ENCODE assay signal across 1 cellular context in the genomic region with DNA sequence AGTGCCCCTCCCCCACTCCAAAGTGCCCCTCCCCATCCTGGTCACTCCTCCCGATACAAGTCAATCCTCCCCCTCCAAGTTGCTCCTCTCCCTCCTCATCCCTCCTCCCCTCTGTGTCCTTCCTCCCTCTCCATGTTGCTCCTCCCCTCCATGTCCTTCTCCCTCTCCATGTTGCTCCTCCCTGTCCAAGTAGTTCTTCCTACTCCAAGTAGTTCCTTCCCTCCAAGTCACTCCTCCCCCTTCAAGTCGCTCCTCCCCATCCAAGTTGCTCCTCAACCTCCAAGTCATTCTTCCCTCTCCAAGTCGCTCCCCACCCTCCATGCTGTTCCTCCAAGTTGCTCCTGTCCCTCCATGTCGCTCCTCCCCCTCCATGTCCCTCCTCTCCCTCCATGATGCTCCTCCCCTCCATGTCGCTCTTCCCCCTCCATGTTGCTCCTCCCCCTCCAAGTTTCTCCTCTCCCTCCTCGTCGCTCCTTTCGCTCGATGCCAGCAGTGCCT.
TF ChIP-seq lines count a peak whose summit lies in the region.

No MANE protein-coding gene starts in this region.

TF ChIP-seq in GM23338, 12 proteins besides CTCF, POLR2A, EP300 and RAD21 (continued from another document):
- TF ChIP-seq, protein P1, sequence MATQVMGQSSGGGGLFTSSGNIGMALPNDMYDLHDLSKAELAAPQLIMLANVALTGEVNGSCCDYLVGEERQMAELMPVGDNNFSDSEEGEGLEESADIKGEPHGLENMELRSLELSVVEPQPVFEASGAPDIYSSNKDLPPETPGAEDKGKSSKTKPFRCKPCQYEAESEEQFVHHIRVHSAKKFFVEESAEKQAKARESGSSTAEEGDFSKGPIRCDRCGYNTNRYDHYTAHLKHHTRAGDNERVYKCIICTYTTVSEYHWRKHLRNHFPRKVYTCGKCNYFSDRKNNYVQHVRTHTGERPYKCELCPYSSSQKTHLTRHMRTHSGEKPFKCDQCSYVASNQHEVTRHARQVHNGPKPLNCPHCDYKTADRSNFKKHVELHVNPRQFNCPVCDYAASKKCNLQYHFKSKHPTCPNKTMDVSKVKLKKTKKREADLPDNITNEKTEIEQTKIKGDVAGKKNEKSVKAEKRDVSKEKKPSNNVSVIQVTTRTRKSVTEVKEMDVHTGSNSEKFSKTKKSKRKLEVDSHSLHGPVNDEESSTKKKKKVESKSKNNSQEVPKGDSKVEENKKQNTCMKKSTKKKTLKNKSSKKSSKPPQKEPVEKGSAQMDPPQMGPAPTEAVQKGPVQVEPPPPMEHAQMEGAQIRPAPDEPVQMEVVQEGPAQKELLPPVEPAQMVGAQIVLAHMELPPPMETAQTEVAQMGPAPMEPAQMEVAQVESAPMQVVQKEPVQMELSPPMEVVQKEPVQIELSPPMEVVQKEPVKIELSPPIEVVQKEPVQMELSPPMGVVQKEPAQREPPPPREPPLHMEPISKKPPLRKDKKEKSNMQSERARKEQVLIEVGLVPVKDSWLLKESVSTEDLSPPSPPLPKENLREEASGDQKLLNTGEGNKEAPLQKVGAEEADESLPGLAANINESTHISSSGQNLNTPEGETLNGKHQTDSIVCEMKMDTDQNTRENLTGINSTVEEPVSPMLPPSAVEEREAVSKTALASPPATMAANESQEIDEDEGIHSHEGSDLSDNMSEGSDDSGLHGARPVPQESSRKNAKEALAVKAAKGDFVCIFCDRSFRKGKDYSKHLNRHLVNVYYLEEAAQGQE (IDR thresholded peaks at IDR 0.05; ENCODE audit: unreplicated experiment) = no peak
- TF ChIP-seq, protein P2, sequence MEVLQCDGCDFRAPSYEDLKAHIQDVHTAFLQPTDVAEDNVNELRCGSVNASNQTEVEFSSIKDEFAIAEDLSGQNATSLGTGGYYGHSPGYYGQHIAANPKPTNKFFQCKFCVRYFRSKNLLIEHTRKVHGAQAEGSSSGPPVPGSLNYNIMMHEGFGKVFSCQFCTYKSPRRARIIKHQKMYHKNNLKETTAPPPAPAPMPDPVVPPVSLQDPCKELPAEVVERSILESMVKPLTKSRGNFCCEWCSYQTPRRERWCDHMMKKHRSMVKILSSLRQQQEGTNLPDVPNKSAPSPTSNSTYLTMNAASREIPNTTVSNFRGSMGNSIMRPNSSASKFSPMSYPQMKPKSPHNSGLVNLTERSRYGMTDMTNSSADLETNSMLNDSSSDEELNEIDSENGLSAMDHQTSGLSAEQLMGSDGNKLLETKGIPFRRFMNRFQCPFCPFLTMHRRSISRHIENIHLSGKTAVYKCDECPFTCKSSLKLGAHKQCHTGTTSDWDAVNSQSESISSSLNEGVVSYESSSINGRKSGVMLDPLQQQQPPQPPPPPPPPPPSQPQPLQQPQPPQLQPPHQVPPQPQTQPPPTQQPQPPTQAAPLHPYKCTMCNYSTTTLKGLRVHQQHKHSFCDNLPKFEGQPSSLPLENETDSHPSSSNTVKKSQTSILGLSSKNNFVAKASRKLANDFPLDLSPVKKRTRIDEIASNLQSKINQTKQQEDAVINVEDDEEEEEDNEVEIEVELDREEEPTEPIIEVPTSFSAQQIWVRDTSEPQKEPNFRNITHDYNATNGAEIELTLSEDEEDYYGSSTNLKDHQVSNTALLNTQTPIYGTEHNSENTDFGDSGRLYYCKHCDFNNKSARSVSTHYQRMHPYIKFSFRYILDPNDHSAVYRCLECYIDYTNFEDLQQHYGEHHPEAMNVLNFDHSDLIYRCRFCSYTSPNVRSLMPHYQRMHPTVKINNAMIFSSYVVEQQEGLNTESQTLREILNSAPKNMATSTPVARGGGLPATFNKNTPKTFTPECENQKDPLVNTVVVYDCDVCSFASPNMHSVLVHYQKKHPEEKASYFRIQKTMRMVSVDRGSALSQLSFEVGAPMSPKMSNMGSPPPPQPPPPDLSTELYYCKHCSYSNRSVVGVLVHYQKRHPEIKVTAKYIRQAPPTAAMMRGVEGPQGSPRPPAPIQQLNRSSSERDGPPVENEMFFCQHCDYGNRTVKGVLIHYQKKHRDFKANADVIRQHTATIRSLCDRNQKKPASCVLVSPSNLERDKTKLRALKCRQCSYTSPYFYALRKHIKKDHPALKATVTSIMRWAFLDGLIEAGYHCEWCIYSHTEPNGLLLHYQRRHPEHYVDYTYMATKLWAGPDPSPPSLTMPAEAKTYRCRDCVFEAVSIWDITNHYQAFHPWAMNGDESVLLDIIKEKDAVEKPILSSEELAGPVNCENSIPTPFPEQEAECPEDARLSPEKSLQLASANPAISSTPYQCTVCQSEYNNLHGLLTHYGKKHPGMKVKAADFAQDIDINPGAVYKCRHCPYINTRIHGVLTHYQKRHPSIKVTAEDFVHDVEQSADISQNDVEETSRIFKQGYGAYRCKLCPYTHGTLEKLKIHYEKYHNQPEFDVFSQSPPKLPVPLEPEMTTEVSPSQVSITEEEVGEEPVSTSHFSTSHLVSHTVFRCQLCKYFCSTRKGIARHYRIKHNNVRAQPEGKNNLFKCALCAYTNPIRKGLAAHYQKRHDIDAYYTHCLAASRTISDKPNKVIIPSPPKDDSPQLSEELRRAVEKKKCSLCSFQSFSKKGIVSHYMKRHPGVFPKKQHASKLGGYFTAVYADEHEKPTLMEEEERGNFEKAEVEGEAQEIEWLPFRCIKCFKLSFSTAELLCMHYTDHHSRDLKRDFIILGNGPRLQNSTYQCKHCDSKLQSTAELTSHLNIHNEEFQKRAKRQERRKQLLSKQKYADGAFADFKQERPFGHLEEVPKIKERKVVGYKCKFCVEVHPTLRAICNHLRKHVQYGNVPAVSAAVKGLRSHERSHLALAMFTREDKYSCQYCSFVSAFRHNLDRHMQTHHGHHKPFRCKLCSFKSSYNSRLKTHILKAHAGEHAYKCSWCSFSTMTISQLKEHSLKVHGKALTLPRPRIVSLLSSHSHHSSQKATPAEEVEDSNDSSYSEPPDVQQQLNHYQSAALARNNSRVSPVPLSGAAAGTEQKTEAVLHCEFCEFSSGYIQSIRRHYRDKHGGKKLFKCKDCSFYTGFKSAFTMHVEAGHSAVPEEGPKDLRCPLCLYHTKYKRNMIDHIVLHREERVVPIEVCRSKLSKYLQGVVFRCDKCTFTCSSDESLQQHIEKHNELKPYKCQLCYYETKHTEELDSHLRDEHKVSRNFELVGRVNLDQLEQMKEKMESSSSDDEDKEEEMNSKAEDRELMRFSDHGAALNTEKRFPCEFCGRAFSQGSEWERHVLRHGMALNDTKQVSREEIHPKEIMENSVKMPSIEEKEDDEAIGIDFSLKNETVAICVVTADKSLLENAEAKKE (CRISPR knock-in tag; IDR thresholded peaks at IDR 0.05) = no peak
- TF ChIP-seq CREB1 (CRISPR knock-in tag; IDR thresholded peaks at IDR 0.05; ENCODE audit: low read depth) (no peak), EZH2 (IDR thresholded peaks at IDR 0.05; ENCODE audit: low read depth, unreplicated experiment) (no peak), EZH2phosphoT487 (IDR thresholded peaks at IDR 0.05; ENCODE audit: unreplicated experiment) (no peak), STAT1 (IDR thresholded peaks at IDR 0.05; ENCODE audit: unreplicated experiment) (no peak), ZNF114 (CRISPR knock-in tag; IDR thresholded peaks at IDR 0.05) (no peak), NANOG (IDR thresholded peaks at IDR 0.05; ENCODE audit: borderline replicate concordance) (no peak)
- TF ChIP-seq, protein P3, sequence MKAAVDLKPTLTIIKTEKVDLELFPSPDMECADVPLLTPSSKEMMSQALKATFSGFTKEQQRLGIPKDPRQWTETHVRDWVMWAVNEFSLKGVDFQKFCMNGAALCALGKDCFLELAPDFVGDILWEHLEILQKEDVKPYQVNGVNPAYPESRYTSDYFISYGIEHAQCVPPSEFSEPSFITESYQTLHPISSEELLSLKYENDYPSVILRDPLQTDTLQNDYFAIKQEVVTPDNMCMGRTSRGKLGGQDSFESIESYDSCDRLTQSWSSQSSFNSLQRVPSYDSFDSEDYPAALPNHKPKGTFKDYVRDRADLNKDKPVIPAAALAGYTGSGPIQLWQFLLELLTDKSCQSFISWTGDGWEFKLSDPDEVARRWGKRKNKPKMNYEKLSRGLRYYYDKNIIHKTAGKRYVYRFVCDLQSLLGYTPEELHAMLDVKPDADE (IDR thresholded peaks at IDR 0.05) = no peak
